ENCODE assay signal across 8 cellular contexts in the genomic region with DNA sequence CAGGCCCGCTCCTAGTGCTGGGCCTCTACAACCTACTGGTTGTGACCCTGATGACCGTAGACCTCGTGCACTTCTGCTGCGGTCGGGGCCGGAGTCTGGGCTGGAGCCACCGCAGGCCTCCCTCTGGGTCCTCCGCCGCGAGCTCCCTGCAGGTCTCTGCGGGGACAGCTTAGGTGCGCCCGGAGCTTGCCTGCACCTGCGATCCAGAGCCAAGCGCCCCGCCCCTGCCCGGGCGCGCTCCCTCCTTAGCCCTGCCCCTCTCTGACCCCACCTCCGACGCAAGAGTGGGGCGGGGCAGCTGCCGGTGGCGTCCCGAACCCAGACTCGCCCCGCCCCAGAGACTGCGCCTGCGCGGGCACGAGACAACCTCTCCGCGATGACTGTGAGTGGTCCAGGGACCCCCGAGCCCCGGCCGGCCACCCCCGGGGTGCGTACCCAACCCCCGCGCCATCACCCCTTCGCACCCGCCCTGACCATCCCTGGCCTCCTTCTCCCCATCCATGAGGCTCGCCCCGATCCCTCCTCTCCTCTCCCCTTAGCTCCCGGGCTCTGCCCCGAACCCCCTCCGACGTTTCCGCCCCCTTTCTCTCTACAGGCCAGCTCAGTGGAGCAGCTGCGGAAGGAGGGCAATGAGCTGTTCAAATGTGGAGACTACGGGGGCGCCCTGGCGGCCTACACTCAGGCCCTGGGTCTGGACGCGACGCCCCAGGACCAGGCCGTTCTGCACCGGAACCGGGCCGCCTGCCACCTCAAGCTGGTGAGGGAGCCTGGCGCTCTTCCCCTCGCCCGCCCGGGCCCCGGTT. TPM values are rescaled to one million over a fixed set of nuclear protein-coding genes. Genes with fewer than 3 reads are reported as not detected.
DNase-seq lines count a peak whose midpoint lies in the region; ATAC-seq and TF ChIP-seq lines count a peak whose summit lies in the region.

A gene with protein sequence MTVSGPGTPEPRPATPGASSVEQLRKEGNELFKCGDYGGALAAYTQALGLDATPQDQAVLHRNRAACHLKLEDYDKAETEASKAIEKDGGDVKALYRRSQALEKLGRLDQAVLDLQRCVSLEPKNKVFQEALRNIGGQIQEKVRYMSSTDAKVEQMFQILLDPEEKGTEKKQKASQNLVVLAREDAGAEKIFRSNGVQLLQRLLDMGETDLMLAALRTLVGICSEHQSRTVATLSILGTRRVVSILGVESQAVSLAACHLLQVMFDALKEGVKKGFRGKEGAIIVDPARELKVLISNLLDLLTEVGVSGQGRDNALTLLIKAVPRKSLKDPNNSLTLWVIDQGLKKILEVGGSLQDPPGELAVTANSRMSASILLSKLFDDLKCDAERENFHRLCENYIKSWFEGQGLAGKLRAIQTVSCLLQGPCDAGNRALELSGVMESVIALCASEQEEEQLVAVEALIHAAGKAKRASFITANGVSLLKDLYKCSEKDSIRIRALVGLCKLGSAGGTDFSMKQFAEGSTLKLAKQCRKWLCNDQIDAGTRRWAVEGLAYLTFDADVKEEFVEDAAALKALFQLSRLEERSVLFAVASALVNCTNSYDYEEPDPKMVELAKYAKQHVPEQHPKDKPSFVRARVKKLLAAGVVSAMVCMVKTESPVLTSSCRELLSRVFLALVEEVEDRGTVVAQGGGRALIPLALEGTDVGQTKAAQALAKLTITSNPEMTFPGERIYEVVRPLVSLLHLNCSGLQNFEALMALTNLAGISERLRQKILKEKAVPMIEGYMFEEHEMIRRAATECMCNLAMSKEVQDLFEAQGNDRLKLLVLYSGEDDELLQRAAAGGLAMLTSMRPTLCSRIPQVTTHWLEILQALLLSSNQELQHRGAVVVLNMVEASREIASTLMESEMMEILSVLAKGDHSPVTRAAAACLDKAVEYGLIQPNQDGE (plus strand): TSS at position 337 of the 803 bp plus-strand sequence. CDS start 40 bp downstream, at position 377.

- H3K36me3 Mint-ChIP-seq in activated T-cell treated with anti-CD3 and anti-CD28 coated beads, Interleukin-2, amount 50 U/mL, for 72 hours (ENCODE audit: insufficient read depth in 2 of 2): peaks cover 4 to 17% of the 10 kb centered on the region in 2 donors
- H3K36me3 Mint-ChIP-seq in naive B cell: no peaks in the 10 kb centered on the region
- H3K36me3 Mint-ChIP-seq in stimulated activated memory B cell treated with anti-CD40 and anti-IgM and Interleukin-4, amounts not matched to agents 10 μg/mL and 1 μg/mL and 100 μg/mL, for 72 hours: peaks cover 19% of the 10 kb centered on the region

- H3K4me3 Mint-ChIP-seq in activated T-cell treated with anti-CD3 and anti-CD28 coated beads, Interleukin-2, amount 50 U/mL, for 72 hours: peak within 1 kb of the TSS; percentile 87 to 97
- peak within 1 kb of the TSS; percentile 91 to 97 (median 95) for H3K4me3 Mint-ChIP-seq in naive B cell
- H3K4me3 Mint-ChIP-seq in stimulated activated memory B cell treated with anti-CD40 and anti-IgM and Interleukin-4, amounts not matched to agents 10 μg/mL and 1 μg/mL and 100 μg/mL, for 72 hours: peak within 1 kb of the TSS; percentile 82

- H3K4me1 ChIP-seq in KMS-11 (ENCODE audit: low read depth, poor library complexity, severe bottlenecking): peaks cover 23% of the 10 kb centered on the region
- peaks cover 25% of the 10 kb centered on the region for H3K4me1 ChIP-seq in Panc1 (ENCODE audit: control insufficient read depth, insufficient read depth, low read length)
- peaks cover 33 to 70% (median 42%) of the 10 kb centered on the region in 3 donors for H3K4me1 ChIP-seq in esophagus squamous epithelium

- 0 out of 2 replicates have a peak, but pooled peaks cover 5% of the 10 kb centered on the region for H3K79me2 ChIP-seq in KMS-11 (ENCODE audit: insufficient read depth, low read depth)

- no peaks in the 10 kb centered on the region for H3K27me3 ChIP-seq in KMS-11 (ENCODE audit: insufficient read depth, low read depth)
- no peaks in the 10 kb centered on the region for H3K27me3 ChIP-seq in Panc1 (ENCODE audit: control insufficient read depth, insufficient read depth, low read length)
- no peaks in the 10 kb centered on the region for H3K27me3 ChIP-seq in esophagus squamous epithelium

- peak within 1 kb of the TSS; percentile 46; the same call in 1 of the 2 replicates for H3K9ac ChIP-seq in KMS-11

- peak within 1 kb of the TSS; percentile 72; the same call in 1 of the 2 replicates for H2AFZ ChIP-seq in KMS-11 (ENCODE audit: low read depth)

- H3K9me3 ChIP-seq in Panc1 (ENCODE audit: control insufficient read depth, insufficient read depth, low read depth, low read length): no peaks in the 10 kb centered on the region
- no peaks in the 10 kb centered on the region for H3K9me3 ChIP-seq in esophagus squamous epithelium

- H4K20me1 ChIP-seq in KMS-11 (ENCODE audit: insufficient read depth): no peaks in the 10 kb centered on the region

- H3K9me3 Mint-ChIP-seq in activated T-cell treated with anti-CD3 and anti-CD28 coated beads, Interleukin-2, amount 50 U/mL, for 72 hours: no peaks in the 10 kb centered on the region
- H3K9me3 Mint-ChIP-seq in naive B cell: no peaks in the 10 kb centered on the region
- H3K9me3 Mint-ChIP-seq in stimulated activated memory B cell treated with anti-CD40 and anti-IgM and Interleukin-4, amounts not matched to agents 10 μg/mL and 1 μg/mL and 100 μg/mL, for 72 hours: no peaks in the 10 kb centered on the region

- H3K36me3 ChIP-seq in KMS-11 (ENCODE audit: insufficient read depth): no peaks in the 10 kb centered on the region
- peaks cover 2% of the 10 kb centered on the region; the same call in 1 of the 2 replicates for H3K36me3 ChIP-seq in Panc1 (ENCODE audit: control insufficient read depth, insufficient read depth, low read length)
- peaks cover 9 to 36% (median 10%) of the 10 kb centered on the region in 3 donors for H3K36me3 ChIP-seq in esophagus squamous epithelium

- H3K27me3 Mint-ChIP-seq in activated T-cell treated with anti-CD3 and anti-CD28 coated beads, Interleukin-2, amount 50 U/mL, for 72 hours (ENCODE audit: low read depth): no peaks in the 10 kb centered on the region
- no peaks in the 10 kb centered on the region for H3K27me3 Mint-ChIP-seq in naive B cell
- no peaks in the 10 kb centered on the region for H3K27me3 Mint-ChIP-seq in stimulated activated memory B cell treated with anti-CD40 and anti-IgM and Interleukin-4, amounts not matched to agents 10 μg/mL and 1 μg/mL and 100 μg/mL, for 72 hours

- CTCF ChIA-PET in Panc1 (lab: Charles Lee): interaction anchor here (0.6 kb wide), 2 partner anchors 220 to 934 kb away, joined by 3 to 6 read pairs; no protein-coding TSS in a partner anchor

- peak within 1 kb of the TSS; percentile 25; the same call in 1 of the 2 replicates for H3K27ac ChIP-seq in KMS-11
- H3K27ac ChIP-seq in Panc1 (ENCODE audit: low read length): peak within 1 kb of the TSS; percentile 80
- peak within 1 kb of the TSS; percentile 89 to 94 (median 92) for H3K27ac ChIP-seq in esophagus squamous epithelium

- TF ChIP-seq POLR2A in esophagus squamous epithelium (IDR thresholded peaks at IDR 0.05): peak in 3 of 4 donors; percentile 14 to 85 (median 76)

- no peak within 1 kb of the TSS for H3K4me3 ChIP-seq in KMS-11 (IDR thresholded peaks at IDR 0.05; ENCODE audit: insufficient read depth, low read depth, low read length)
- peak within 1 kb of the TSS; percentile 81 to 82 for H3K4me3 ChIP-seq in Panc1 (ENCODE audit: low read depth in 2 of 2, low read length in 2 of 2)
- peak within 1 kb of the TSS; percentile 69 to 87 (median 76) for H3K4me3 ChIP-seq in esophagus squamous epithelium

- no TSS peak for BruUV-seq in Panc1 (replicated peaks; lab: Mats Ljungman, UMichigan)

- POLR2A ChIA-PET in Panc1 (lab: Charles Lee): interaction anchor here (0.6 to 0.7 kb wide), 3 partner anchors 21 to 1572 kb away, joined by 3 read pairs; no protein-coding TSS in a partner anchor

- intact Hi-C loops in Panc1 (cut with micrococcal nuclease; ENCODE audit: unreplicated experiment): no loop called here
- intact Hi-C loops in esophagus squamous epithelium (cut with DNase I): no loop called here

- TF ChIP-seq CTCF in KMS-11 (conservative IDR thresholded peaks at IDR 0.05; ENCODE audit: low read depth, low read length): no peak
- no peak for TF ChIP-seq CTCF in Panc1 (IDR thresholded peaks at IDR 0.05)
- TF ChIP-seq CTCF in esophagus squamous epithelium (IDR thresholded peaks at IDR 0.05): peak in 2 of 6 experiments; percentile 15 to 20

- ATAC-seq in GM21737 (IDR thresholded peaks at IDR 0.05; ENCODE audit: unreplicated experiment) (peak; percentile 57), Panc1 (peak; percentile 82), naive B cell (ENCODE audit: low read depth in 2 of 2) (peak; percentile 71 to 72)
- ATAC-seq in activated T-cell treated with anti-CD3 and anti-CD28 coated beads, Interleukin-2, amount 50 U/mL, for 72 hours (replicated peaks in 1 of 2): peak; percentile 75 to 79
- ATAC-seq in stimulated activated memory B cell treated with anti-CD40 and anti-IgM and Interleukin-4, amounts not matched to agents 10 μg/mL and 1 μg/mL and 100 μg/mL, for 72 hours: peak; percentile 90

- H3K4me1 Mint-ChIP-seq in activated T-cell treated with anti-CD3 and anti-CD28 coated beads, Interleukin-2, amount 50 U/mL, for 72 hours (ENCODE audit: low read depth): peaks cover 56% of the 10 kb centered on the region
- H3K4me1 Mint-ChIP-seq in naive B cell: peaks cover 42 to 48% (median 44%) of the 10 kb centered on the region in 3 donors
- H3K4me1 Mint-ChIP-seq in stimulated activated memory B cell treated with anti-CD40 and anti-IgM and Interleukin-4, amounts not matched to agents 10 μg/mL and 1 μg/mL and 100 μg/mL, for 72 hours: peaks cover 48% of the 10 kb centered on the region

- DNase-seq in DMS53 treated with DMSO at 0.1 percent for 48 hours (lab: John Stamatoyannopoulos, UW; ENCODE audit: unreplicated experiment) (peak; percentile 80), Panc1 (ENCODE audit: low read depth, low spot score) (no peak), esophagus squamous epithelium (lab: John Stamatoyannopoulos, UW) (peak; percentile 68), naive B cell (peak; percentile 96)
- DNase-seq in activated T-cell treated with anti-CD3 and anti-CD28 coated beads, Interleukin-2, amount 50 U/mL, for 72 hours: peak; percentile 97 to 98

- WGBS in esophagus squamous epithelium, 2 donors: 0% methylated on average over 1 of the region's 65 CpGs; no CpG with 5 or more reads in 1 of the 2 donors

- peak within 1 kb of the TSS; percentile 92 for H3K4me2 ChIP-seq in KMS-11

- in situ Hi-C loops in Panc1 (cut with HindIII; ENCODE audit: low pct_unique_long_range_greater_than_20kb, low sequenced_read_pairs): no loop called here

- H3K27ac Mint-ChIP-seq in activated T-cell treated with anti-CD3 and anti-CD28 coated beads, Interleukin-2, amount 50 U/mL, for 72 hours: peak within 1 kb of the TSS; percentile 83
- peak within 1 kb of the TSS; percentile 91 to 98 (median 96) for H3K27ac Mint-ChIP-seq in naive B cell
- H3K27ac Mint-ChIP-seq in stimulated activated memory B cell treated with anti-CD40 and anti-IgM and Interleukin-4, amounts not matched to agents 10 μg/mL and 1 μg/mL and 100 μg/mL, for 72 hours: peak within 1 kb of the TSS; percentile 68

RNA-seq across cellular contexts. Expression of the gene that starts here (rescaled TPM):
- 84.4 TPM for total RNA-seq in Panc1 (2021; ENCODE audit: unreplicated experiment)
- 124 TPM for polyA plus RNA-seq in Panc1 (2012; ENCODE audit: insufficient read length)
- 10 to 100 TPM; 65.9 to 76.8 TPM for total RNA-seq in activated T-cell treated with anti-CD3 and anti-CD28 coated beads, Interleukin-2, amount 50 U/mL, for 72 hours
- 10 to 100 TPM; 38.7 to 76.0 (median 64.2) TPM for total RNA-seq in esophagus squamous epithelium
- 10 to 100 TPM; 54.9 to 76.1 (median 60.9) TPM for polyA plus RNA-seq in naive B cell (ENCODE audit: low read depth in 6 of 6)

Comparison
In these comparisons a context has a peak if more than half of its experiments do, and no peak if none do; other contexts are left out.
1. H3K27ac ChIP-seq: peak in every context shown above with its lines; median percentile 92 in esophagus squamous epithelium; 80 in Panc1; 25 in KMS-11.